ENCODE assay signal across 8 cellular contexts in genomic region chr21:39125752-39126485, GRCh38. TPM values are rescaled to one million over a fixed set of nuclear protein-coding genes. Genes with fewer than 3 reads are reported as not detected.
DNase-seq lines count a peak whose midpoint lies in the region; ATAC-seq and TF ChIP-seq lines count a peak whose summit lies in the region.

No MANE protein-coding gene starts in this region.

- ATAC-seq in DND-41 (ENCODE audit: insufficient read depth, low read depth): peak; percentile 67
- ATAC-seq in left colon: peak; percentile 98
- no peak for ATAC-seq in GM19452 (IDR thresholded peaks at IDR 0.05; ENCODE audit: unreplicated experiment)

- TF ChIP-seq CTCF in DND-41 (IDR thresholded peaks at IDR 0.05; ENCODE audit: borderline replicate concordance, extremely low read depth, low read length, poor library complexity, severe bottlenecking) (peak; percentile 81), KMS-11 (conservative IDR thresholded peaks at IDR 0.05; ENCODE audit: low read depth, low read length) (peak; percentile 35), type B pancreatic cell (conservative IDR thresholded peaks at IDR 0.05) (peak; percentile 71)

- H3K9me3 ChIP-seq in DND-41 (ENCODE audit: insufficient read depth, low read length, severe bottlenecking): peaks cover 14% of the 10 kb centered on the region

- H3K4me3 ChIP-seq in DND-41 (ENCODE audit: low read depth in 1 of 2, low read length in 2 of 2): no peak overlapping the region
- H3K4me3 ChIP-seq in KMS-11 (IDR thresholded peaks at IDR 0.05; ENCODE audit: insufficient read depth, low read depth, low read length): no peak overlapping the region

- H3K27me3 Mint-ChIP-seq in type B pancreatic cell: peaks cover 5% of the 10 kb centered on the region
- peaks cover 15% of the 10 kb centered on the region for H3K27me3 Mint-ChIP-seq in activated T-helper 1 cell treated with anti-CD3 and anti-CD28 coated beads, Interleukin-12 subunit alpha, Interleukin-12 subunit beta, Interleukin-2, Interleukin-4 antibody, amounts not matched to agents 30 ng/mL and 10 ng/mL and 1 ng/mL, durations not matched to agents 14 hours and 24 hours and 36 hours (ENCODE audit: insufficient read depth)

- H3K27me3 ChIP-seq in DND-41 (ENCODE audit: insufficient read depth, low read length, poor library complexity) (no peaks in the 10 kb centered on the region), KMS-11 (ENCODE audit: insufficient read depth, low read depth) (no peaks in the 10 kb centered on the region; the same call in 1 of the 2 replicates)

- DNase-seq in DND-41: peak; percentile 84
- DNase-seq in NOMO-1 treated with dmso at 0.1 percent for 144 hours (lab: John Stamatoyannopoulos, UW; ENCODE audit: unreplicated experiment): peak; percentile 76
- DNase-seq in cerebellar cortex (ENCODE audit: low spot score): peak; percentile 22
- DNase-seq in left colon: peak; percentile 40 to 58
- DNase-seq in type B pancreatic cell (ENCODE audit: extremely low spot score, unreplicated experiment): no peak
- no peak for DNase-seq in activated T-helper 1 cell treated with anti-CD3 and anti-CD28 coated beads, Interleukin-12 subunit alpha, Interleukin-12 subunit beta, Interleukin-2, Interleukin-4 antibody, amounts not matched to agents 30 ng/mL and 10 ng/mL and 1 ng/mL, durations not matched to agents 14 hours and 24 hours and 36 hours (ENCODE audit: low spot score)

- H3K9ac ChIP-seq in DND-41 (ENCODE audit: low read depth, low read length): peak overlapping the region; percentile 4; the same call in 1 of the 2 replicates
- no peak overlapping the region for H3K9ac ChIP-seq in KMS-11

- peak overlapping the region; percentile 75 for H3K4me3 Mint-ChIP-seq in type B pancreatic cell
- no peak overlapping the region for H3K4me3 Mint-ChIP-seq in activated T-helper 1 cell treated with anti-CD3 and anti-CD28 coated beads, Interleukin-12 subunit alpha, Interleukin-12 subunit beta, Interleukin-2, Interleukin-4 antibody, amounts not matched to agents 30 ng/mL and 10 ng/mL and 1 ng/mL, durations not matched to agents 14 hours and 24 hours and 36 hours

- no peak overlapping the region for H3K4me2 ChIP-seq in DND-41 (ENCODE audit: insufficient read depth, low read length)
- no peak overlapping the region for H3K4me2 ChIP-seq in KMS-11

- peak overlapping the region; percentile 75 for H3K27ac ChIP-seq in DND-41 (ENCODE audit: low read length)
- H3K27ac ChIP-seq in KMS-11: no peak overlapping the region

- H3K36me3 ChIP-seq in DND-41 (ENCODE audit: insufficient read depth, low read length) (no peaks in the 10 kb centered on the region), KMS-11 (ENCODE audit: insufficient read depth) (no peaks in the 10 kb centered on the region)

- H3K4me1 ChIP-seq in DND-41 (ENCODE audit: insufficient read depth, low read length) (peaks cover 48% of the 10 kb centered on the region), KMS-11 (ENCODE audit: low read depth, poor library complexity, severe bottlenecking) (peaks cover 10% of the 10 kb centered on the region)

- H3K9me3 Mint-ChIP-seq in type B pancreatic cell: no peaks in the 10 kb centered on the region
- H3K9me3 Mint-ChIP-seq in activated T-helper 1 cell treated with anti-CD3 and anti-CD28 coated beads, Interleukin-12 subunit alpha, Interleukin-12 subunit beta, Interleukin-2, Interleukin-4 antibody, amounts not matched to agents 30 ng/mL and 10 ng/mL and 1 ng/mL, durations not matched to agents 14 hours and 24 hours and 36 hours: no peaks in the 10 kb centered on the region

- intact Hi-C loops in left colon (cut with DNase I, micrococcal nuclease): loop anchor here in 1 of 2 donors (5.0 kb wide), 2 partner anchors 324 to 394 kb away; no protein-coding TSS in a partner anchor
- intact Hi-C loops in activated T-helper 1 cell treated with anti-CD3 and anti-CD28 coated beads, Interleukin-12 subunit alpha, Interleukin-12 subunit beta, Interleukin-2, Interleukin-4 antibody, amounts not matched to agents 30 ng/mL and 10 ng/mL and 1 ng/mL, durations not matched to agents 14 hours and 24 hours and 36 hours (cut with micrococcal nuclease): loop anchor here (1.0 to 10.0 kb wide), 2 partner anchors 392 to 1511 kb away; no protein-coding TSS in a partner anchor

- H3K4me1 Mint-ChIP-seq in type B pancreatic cell (ENCODE audit: unreplicated experiment): peaks cover 13% of the 10 kb centered on the region
- H3K4me1 Mint-ChIP-seq in activated T-helper 1 cell treated with anti-CD3 and anti-CD28 coated beads, Interleukin-12 subunit alpha, Interleukin-12 subunit beta, Interleukin-2, Interleukin-4 antibody, amounts not matched to agents 30 ng/mL and 10 ng/mL and 1 ng/mL, durations not matched to agents 14 hours and 24 hours and 36 hours (ENCODE audit: low read depth): peaks cover 6% of the 10 kb centered on the region

- H3K36me3 Mint-ChIP-seq in type B pancreatic cell: no peaks in the 10 kb centered on the region
- H3K36me3 Mint-ChIP-seq in activated T-helper 1 cell treated with anti-CD3 and anti-CD28 coated beads, Interleukin-12 subunit alpha, Interleukin-12 subunit beta, Interleukin-2, Interleukin-4 antibody, amounts not matched to agents 30 ng/mL and 10 ng/mL and 1 ng/mL, durations not matched to agents 14 hours and 24 hours and 36 hours (ENCODE audit: low read depth): no peaks in the 10 kb centered on the region

- H3K79me2 ChIP-seq in DND-41 (ENCODE audit: insufficient read depth, low read length) (no peaks in the 10 kb centered on the region), KMS-11 (ENCODE audit: insufficient read depth, low read depth) (no peaks in the 10 kb centered on the region)

- H4K20me1 ChIP-seq in DND-41 (ENCODE audit: insufficient read depth, low read length) (no peaks in the 10 kb centered on the region), KMS-11 (ENCODE audit: insufficient read depth) (no peaks in the 10 kb centered on the region)

- H2AFZ ChIP-seq in DND-41 (ENCODE audit: low read depth, low read length) (no peak overlapping the region), KMS-11 (ENCODE audit: low read depth) (no peak overlapping the region)

- H3K27ac Mint-ChIP-seq in type B pancreatic cell: peak overlapping the region; percentile 32
- no peak overlapping the region for H3K27ac Mint-ChIP-seq in activated T-helper 1 cell treated with anti-CD3 and anti-CD28 coated beads, Interleukin-12 subunit alpha, Interleukin-12 subunit beta, Interleukin-2, Interleukin-4 antibody, amounts not matched to agents 30 ng/mL and 10 ng/mL and 1 ng/mL, durations not matched to agents 14 hours and 24 hours and 36 hours

RNA-seq across cellular contexts. Expression of gene PSMG1, which starts 57.3 kb away (rescaled TPM):
- total RNA-seq in left colon (10 to 100 TPM; 31.8 to 40.6 TPM), type B pancreatic cell (ENCODE audit: low replicate concordance) (43.3 and 60.6 TPM in 2 replicates)
- 102 and 103 TPM in 2 replicates for total RNA-seq in activated T-helper 1 cell treated with anti-CD3 and anti-CD28 coated beads, Interleukin-12 subunit alpha, Interleukin-12 subunit beta, Interleukin-2, Interleukin-4 antibody, amounts not matched to agents 30 ng/mL and 10 ng/mL and 1 ng/mL, durations not matched to agents 14 hours and 24 hours and 36 hours

Comparison
In these comparisons a context has a peak if more than half of its experiments do, and no peak if none do; other contexts are left out.
1. DNase-seq: peak in DND-41 (single experiment), NOMO-1 treated with dmso at 0.1 percent for 144 hours (single experiment), cerebellar cortex (single experiment) and left colon (2 of 2); none in type B pancreatic cell (single experiment) and activated T-helper 1 cell treated with anti-CD3 and anti-CD28 coated beads, Interleukin-12 subunit alpha, Interleukin-12 subunit beta, Interleukin-2, Interleukin-4 antibody, amounts not matched to agents 30 ng/mL and 10 ng/mL and 1 ng/mL, durations not matched to agents 14 hours and 24 hours and 36 hours (single experiment).
2. Peak in every context shown above with its lines, with median percentiles within 50 percentile points of each other: CTCF ChIP-seq.